In the genomic region with DNA sequence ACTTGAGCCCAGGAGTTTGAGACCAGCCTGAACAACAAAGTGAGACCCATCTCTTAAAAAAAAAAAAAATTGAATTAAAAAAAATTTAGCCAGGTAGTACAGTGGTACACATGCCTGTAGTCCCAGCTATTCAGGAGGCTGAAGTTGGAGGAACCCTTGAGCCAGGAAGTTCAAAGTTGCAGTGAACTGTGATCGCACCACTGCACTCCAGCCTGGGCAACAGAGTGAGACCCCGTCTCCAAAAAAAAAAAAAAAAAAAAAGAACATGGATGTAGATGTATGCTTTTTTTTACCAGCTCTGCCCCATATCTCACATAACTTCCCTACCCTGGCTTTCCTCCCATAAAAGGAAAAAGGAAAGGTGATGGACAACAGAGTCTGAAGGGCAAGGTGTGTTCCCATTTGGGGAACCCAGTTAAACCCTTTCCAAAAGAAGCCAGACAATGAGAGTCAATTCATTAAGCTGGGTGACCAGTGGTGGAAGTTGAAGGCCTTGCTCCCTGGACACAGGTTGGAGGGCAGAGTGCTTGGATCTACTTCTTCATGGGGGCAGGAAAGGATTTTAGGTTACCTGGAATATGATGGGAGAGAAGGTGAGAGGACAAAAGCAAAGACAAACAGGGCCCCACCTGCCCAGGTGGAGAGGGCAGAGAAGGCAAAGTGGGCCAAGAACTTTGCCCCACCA, we compare ENCODE assay signal across 15 cellular contexts. TPM values are rescaled to one million over a fixed set of nuclear protein-coding genes. Genes with fewer than 3 reads are reported as not detected.
DNase-seq lines count a peak whose midpoint lies in the region; ATAC-seq and TF ChIP-seq lines count a peak whose summit lies in the region.
"Had no signal": no experiment of that assay in that cellular context is flagged by ENCODE, and none has a peak within 500 bp of the region (broad histone marks: within the 10 kb centered on the region; RNA-seq: fewer than 3 reads in every experiment).

No MANE protein-coding gene starts in this region.

- BruUV-seq in A673 (replicated peaks; lab: Mats Ljungman, UMichigan) = TSS peak; percentile 9

- TF ChIP-seq POLR2A in gastroesophageal sphincter (IDR thresholded peaks at IDR 0.05) = no peak

- H3K4me1 Mint-ChIP-seq in activated CD8-positive, alpha-beta memory T cell treated with anti-CD3 and anti-CD28 coated beads, Interleukin-2, amount 10 ng/mL, durations not matched to agents 7 days and 5 days = peaks cover 41% of the 10 kb centered on the region
- peaks cover 36% of the 10 kb centered on the region for H3K4me1 Mint-ChIP-seq in nephron

- H3K27me3 ChIP-seq in A673 (replicated peaks; ENCODE audit: insufficient read depth, low read depth, low read length, poor library complexity) (no peaks in the 10 kb centered on the region), gastroesophageal sphincter (peaks cover 19% of the 10 kb centered on the region)
- H3K27me3 ChIP-seq: dorsolateral prefrontal cortex had no signal

- H3K4me1 ChIP-seq in A673 (ENCODE audit: insufficient read depth, low read length, poor library complexity, severe bottlenecking) (peaks cover 29% of the 10 kb centered on the region), gastroesophageal sphincter (peaks cover 0 to 64% (median 30%) of the 10 kb centered on the region in 3 donors)

- intact Hi-C loops in A673 (cut with micrococcal nuclease; ENCODE audit: unreplicated experiment) = loop anchor here (10.0 kb wide), 2 partner anchors 155 to 425 kb away; partner anchors contain the start of gene RUSC1

- H3K4me3 ChIP-seq in A673 (ENCODE audit: low read depth, low read length, poor library complexity, severe bottlenecking) (no peak overlapping the region), gastroesophageal sphincter (no peak overlapping the region)
- H3K4me3 ChIP-seq: dorsolateral prefrontal cortex, gastrocnemius medialis had no signal

- H3K36me3 ChIP-seq in A673 (ENCODE audit: insufficient read depth, low read length, poor library complexity, severe bottlenecking) = peaks cover 7% of the 10 kb centered on the region
- peaks cover 0 to 27% of the 10 kb centered on the region in 2 donors for H3K36me3 ChIP-seq in gastroesophageal sphincter

- H3K9me3 Mint-ChIP-seq in activated CD8-positive, alpha-beta memory T cell treated with anti-CD3 and anti-CD28 coated beads, Interleukin-2, amount 10 ng/mL, durations not matched to agents 7 days and 5 days (ENCODE audit: low read depth) = no peaks in the 10 kb centered on the region
- H3K9me3 Mint-ChIP-seq in nephron = peaks cover 3% of the 10 kb centered on the region
- H3K9me3 Mint-ChIP-seq: mesothelial cell of epicardium had no signal

- no peak for ATAC-seq in activated CD8-positive, alpha-beta memory T cell treated with anti-CD3 and anti-CD28 coated beads, Interleukin-2, amount 10 ng/mL, durations not matched to agents 7 days and 5 days
- no peak for ATAC-seq in gastroesophageal sphincter
- ATAC-seq: gastrocnemius medialis, left colon had no signal

- H3K9me3 ChIP-seq in A673 (ENCODE audit: low read depth, low read length, poor library complexity, severe bottlenecking) (no peaks in the 10 kb centered on the region), gastroesophageal sphincter (no peaks in the 10 kb centered on the region)
- H3K9me3 ChIP-seq: gastrocnemius medialis had no signal

- POLR2A ChIA-PET in A673 (lab: Charles Lee; ENCODE audit: low non-redundant PET) = interaction anchor here (0.7 kb wide), 1 partner anchor 538 kb away, joined by 5 read pairs; no protein-coding TSS in a partner anchor

- H3K4me3 Mint-ChIP-seq in activated CD8-positive, alpha-beta memory T cell treated with anti-CD3 and anti-CD28 coated beads, Interleukin-2, amount 10 ng/mL, durations not matched to agents 7 days and 5 days = no peak overlapping the region
- H3K4me3 Mint-ChIP-seq in nephron = peak overlapping the region; percentile 64 to 81 (median 66)
- H3K4me3 Mint-ChIP-seq: mesothelial cell of epicardium had no signal

- TF ChIP-seq CTCF in A673 (conservative IDR thresholded peaks at IDR 0.05; ENCODE audit: low read depth, low read length) (no peak), nephron (IDR thresholded peaks at IDR 0.05; ENCODE audit: unreplicated experiment in 3 of 3) (no peak), gastroesophageal sphincter (IDR thresholded peaks at IDR 0.05) (no peak)

- H3K27me3 Mint-ChIP-seq in activated CD8-positive, alpha-beta memory T cell treated with anti-CD3 and anti-CD28 coated beads, Interleukin-2, amount 10 ng/mL, durations not matched to agents 7 days and 5 days = no peaks in the 10 kb centered on the region
- peaks cover 12% of the 10 kb centered on the region for H3K27me3 Mint-ChIP-seq in nephron (ENCODE audit: low read depth)

- TF ChIP-seq EP300 in gastroesophageal sphincter (IDR thresholded peaks at IDR 0.05) = no peak

- no peak overlapping the region for H3K27ac ChIP-seq in A673 (ENCODE audit: low read depth, low read length, poor library complexity, severe bottlenecking)
- H3K27ac ChIP-seq in gastroesophageal sphincter = no peak overlapping the region
- H3K27ac ChIP-seq: dorsolateral prefrontal cortex, gastrocnemius medialis had no signal

- 71 to 100% methylated on average over 2 of the region's 2 CpGs for WGBS in gastroesophageal sphincter (ENCODE audit: low coverage in 1 of 2), 2 donors

- CTCF ChIA-PET in A673 (lab: Charles Lee) = interaction anchor here (0.5 to 5.3 kb wide), 2 partner anchors 24 to 80 kb away, joined by 15 to 89 read pairs; no protein-coding TSS in a partner anchor
- CTCF ChIA-PET in activated CD8-positive, alpha-beta memory T cell treated with anti-CD3 and anti-CD28 coated beads, Interleukin-2, amount 10 ng/mL, durations not matched to agents 7 days and 5 days (lab: Charles Lee) = interaction anchor here (1.2 to 13.0 kb wide), 6 partner anchors 23 to 106 kb away, joined by 3 to 295 read pairs (median 90); no protein-coding TSS in a partner anchor

- H3K36me3 Mint-ChIP-seq in activated CD8-positive, alpha-beta memory T cell treated with anti-CD3 and anti-CD28 coated beads, Interleukin-2, amount 10 ng/mL, durations not matched to agents 7 days and 5 days = peaks cover 8% of the 10 kb centered on the region
- peaks cover 15% of the 10 kb centered on the region for H3K36me3 Mint-ChIP-seq in nephron (ENCODE audit: low read depth)

- DNase-seq in A673 (ENCODE audit: low spot score) (no peak), AG08396 (ENCODE audit: low spot score) (peak; percentile 0), SIG-M5 treated with dmso at 0.1 percent for 504 hours (lab: John Stamatoyannopoulos, UW; ENCODE audit: unreplicated experiment) (no peak), NCI-H510A (lab: John Stamatoyannopoulos, UW) (no peak)
- peak; percentile 29 for DNase-seq in activated CD8-positive, alpha-beta memory T cell treated with anti-CD3 and anti-CD28 coated beads, Interleukin-2, amount 10 ng/mL, durations not matched to agents 7 days and 5 days
- DNase-seq: activated CD4-positive, alpha-beta T cell treated with anti-CD3 and anti-CD28 coated beads, Interleukin-2, amount 50 U/mL, for 1 hour; caudate nucleus; gastrocnemius medialis; left colon; NCI-H1417; NCI-H524 treated with DMSO at 0.1 percent for 48 hours had no signal

- no peak overlapping the region for H3K27ac Mint-ChIP-seq in activated CD8-positive, alpha-beta memory T cell treated with anti-CD3 and anti-CD28 coated beads, Interleukin-2, amount 10 ng/mL, durations not matched to agents 7 days and 5 days
- no peak overlapping the region for H3K27ac Mint-ChIP-seq in nephron
- H3K27ac Mint-ChIP-seq: mesothelial cell of epicardium had no signal

RNA-seq across cellular contexts. Expression of gene KRTCAP2, which starts 2.9 kb away (rescaled TPM):
- total RNA-seq in A673 (2021) (162 and 179 TPM in 2 replicates), gastroesophageal sphincter (100 to 1,000 TPM in 1 of 4 donors, 10 to 100 TPM in 3; 80.8 to 144 (median 92.3) TPM)
- total RNA-seq in activated CD8-positive, alpha-beta memory T cell treated with anti-CD3 and anti-CD28 coated beads, Interleukin-2, amount 10 ng/mL, durations not matched to agents 7 days and 5 days = 100 to 1,000 TPM; 166 to 177 TPM

RNA-seq across cellular contexts. Expression of gene TRIM46, which starts 3.4 kb away (rescaled TPM):
- total RNA-seq in A673 (2021) (5.1 and 6.2 TPM in 2 replicates), gastroesophageal sphincter (1 to 10 TPM in 1 of 4 donors, under 1 TPM in 2, not detected in 1; 0.35 to 1.9 (median 0.40) TPM)
- 10 to 100 TPM; 11.2 to 16.1 TPM for total RNA-seq in activated CD8-positive, alpha-beta memory T cell treated with anti-CD3 and anti-CD28 coated beads, Interleukin-2, amount 10 ng/mL, durations not matched to agents 7 days and 5 days
- total RNA-seq: gastrocnemius medialis had no signal

RNA-seq across cellular contexts. Expression of gene DPM3, which starts 29.9 kb away (rescaled TPM):
- 34.0 and 37.4 TPM in 2 replicates for total RNA-seq in A673 (2021)
- 10 to 100 TPM; 54.2 to 57.0 TPM for total RNA-seq in activated CD8-positive, alpha-beta memory T cell treated with anti-CD3 and anti-CD28 coated beads, Interleukin-2, amount 10 ng/mL, durations not matched to agents 7 days and 5 days
- total RNA-seq in gastroesophageal sphincter = 100 to 1,000 TPM in 2 of 4 donors, 10 to 100 TPM in 2; 57.9 to 128 (median 87.7) TPM

RNA-seq across cellular contexts. Expression of gene SLC50A1, which starts 34.6 kb away (rescaled TPM):
- 30.3 and 33.8 TPM in 2 replicates for total RNA-seq in A673 (2021)
- 10 to 100 TPM; 39.8 to 41.2 TPM for total RNA-seq in activated CD8-positive, alpha-beta memory T cell treated with anti-CD3 and anti-CD28 coated beads, Interleukin-2, amount 10 ng/mL, durations not matched to agents 7 days and 5 days
- 10 to 100 TPM; 12.5 to 16.8 (median 13.9) TPM for total RNA-seq in gastroesophageal sphincter

RNA-seq across cellular contexts. Expression of gene THBS3, which starts 37.5 kb away (rescaled TPM):
- total RNA-seq in A673 (2021) (23.2 and 29.7 TPM in 2 replicates), gastroesophageal sphincter (10 to 100 TPM; 17.9 to 25.6 (median 20.1) TPM)
- 10 to 100 TPM; 14.3 to 23.5 TPM for total RNA-seq in activated CD8-positive, alpha-beta memory T cell treated with anti-CD3 and anti-CD28 coated beads, Interleukin-2, amount 10 ng/mL, durations not matched to agents 7 days and 5 days

Comparison
In these comparisons a context has a peak if more than half of its experiments do, and no peak if none do; other contexts are left out.
1. DNase-seq: peak in AG08396 (single experiment) and activated CD8-positive, alpha-beta memory T cell treated with anti-CD3 and anti-CD28 coated beads, Interleukin-2, amount 10 ng/mL, durations not matched to agents 7 days and 5 days (single experiment); none in A673 (single experiment), SIG-M5 treated with dmso at 0.1 percent for 504 hours (single experiment) and NCI-H510A (single experiment).